Comparison of ENCODE assay signal across 8 cellular contexts in the genomic region with DNA sequence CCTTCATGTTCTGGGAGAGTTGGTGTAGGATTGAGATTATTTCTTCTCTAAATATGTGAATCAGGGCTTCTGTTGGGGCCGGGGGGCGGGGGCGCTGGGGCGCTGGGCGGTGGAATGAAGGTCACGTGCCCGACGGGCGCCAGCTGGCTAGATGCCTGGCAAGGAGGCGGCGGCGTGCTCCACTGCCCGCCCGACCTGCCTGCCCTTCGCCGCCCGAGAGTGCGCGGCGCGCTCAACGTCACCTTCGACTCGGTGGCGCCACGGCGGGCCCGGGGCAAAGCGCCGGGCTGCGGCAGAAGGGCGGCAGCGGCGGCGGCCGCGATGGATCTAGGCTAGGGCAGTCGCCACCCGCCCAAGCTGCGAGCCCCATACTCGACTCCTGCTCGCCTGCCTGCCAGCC. TPM values are rescaled to one million over a fixed set of nuclear protein-coding genes. Genes with fewer than 3 reads are reported as not detected.
DNase-seq lines count a peak whose midpoint lies in the region; ATAC-seq and TF ChIP-seq lines count a peak whose summit lies in the region.

No MANE protein-coding gene starts in this region.

- peaks cover 8% of the 10 kb centered on the region for H3K27me3 ChIP-seq in skeletal muscle satellite cell (ENCODE audit: control insufficient read depth, insufficient read depth, low read length)

- DNase-seq in GM12865 (ENCODE audit: low read depth) (peak; percentile 1), RWPE1 (ENCODE audit: low spot score) (peak; percentile 14), fibroblast of villous mesenchyme (ENCODE audit: low read depth) (peak; percentile 21), GM19238 (ENCODE audit: insufficient read length, low spot score) (no peak)

- no peaks in the 10 kb centered on the region for H3K4me1 ChIP-seq in skeletal muscle satellite cell (ENCODE audit: control insufficient read depth, insufficient read depth, low read length)

- H3K9ac ChIP-seq in skeletal muscle satellite cell (ENCODE audit: low read depth, low read length): no peak overlapping the region

- H3K27ac ChIP-seq in RWPE1: no peak overlapping the region

- H3K4me2 ChIP-seq in skeletal muscle satellite cell (ENCODE audit: low read length): peak overlapping the region; percentile 68

- CTCF ChIA-PET in RWPE1 (lab: Yijun Ruan, JAX): interaction anchor here (0.6 kb wide), 1 partner anchor 23 kb away, joined by 4 read pairs; no protein-coding TSS in a partner anchor

- TF ChIP-seq CTCF in GM12865 (IDR thresholded peaks at IDR 0.05; ENCODE audit: insufficient read depth, low read depth, low read length, missing control alignments) (no peak), RWPE1 (conservative IDR thresholded peaks at IDR 0.05; ENCODE audit: low read depth) (no peak), fibroblast of villous mesenchyme (IDR thresholded peaks at IDR 0.05; ENCODE audit: insufficient read depth, low read depth, low read length) (no peak)

- ATAC-seq in GM19395 (IDR thresholded peaks at IDR 0.05; ENCODE audit: unreplicated experiment) (no peak), GM18907 (IDR thresholded peaks at IDR 0.05; ENCODE audit: unreplicated experiment) (no peak), HG03432 (IDR thresholded peaks at IDR 0.05; ENCODE audit: unreplicated experiment) (no peak)

- no peak overlapping the region for H3K4me3 ChIP-seq in GM12865 (ENCODE audit: low read depth, low read length)
- peak overlapping the region; percentile 37 for H3K4me3 ChIP-seq in fibroblast of villous mesenchyme (ENCODE audit: low read depth, low read length)
- peak overlapping the region; percentile 24 for H3K4me3 ChIP-seq in skeletal muscle satellite cell (ENCODE audit: low read length)

- peaks cover 7% of the 10 kb centered on the region for H3K9me3 ChIP-seq in skeletal muscle satellite cell (replicated peaks; ENCODE audit: low read length)

- POLR2A ChIA-PET in RWPE1 (lab: Yijun Ruan, JAX; ENCODE audit: low non-redundant PET): no interaction called here

- H3K36me3 ChIP-seq in skeletal muscle satellite cell (ENCODE audit: insufficient read depth, low read length): no peaks in the 10 kb centered on the region

RNA-seq across cellular contexts. Expression of gene LHFPL4, which starts 47.0 kb away (rescaled TPM):
- under 0.01 TPM in 1 of 2 replicates, not detected in the other for total RNA-seq in fibroblast of villous mesenchyme
- not detected in 2 replicates for total RNA-seq in skeletal muscle satellite cell (2012; rRNA removed)

RNA-seq across cellular contexts. Expression of gene MTMR14, which starts 48.7 kb away (rescaled TPM):
- total RNA-seq in fibroblast of villous mesenchyme: 32.4 and 39.9 TPM in 2 replicates
- total RNA-seq in skeletal muscle satellite cell (2012; rRNA removed): 28.4 and 35.5 TPM in 2 replicates
